In genomic region chr3:45064512-45065372, GRCh38 we compare ENCODE assay signal across 1 cellular context.
A peak's percentile ranks its signal among the peaks of the same experiment; 100 is the strongest.
TF ChIP-seq lines count a peak whose summit lies in the region.

No MANE protein-coding gene starts in this region.

TF ChIP-seq in SK-N-SH, 30 proteins besides CTCF, POLR2A, EP300 and RAD21 (continued from another document):
- no peak for TF ChIP-seq REST (IDR thresholded peaks at IDR 0.05; ENCODE audit: low read depth, low read length)
- no peak for TF ChIP-seq SMC3 (IDR thresholded peaks at IDR 0.05; ENCODE audit: low read depth, low read length)
- TF ChIP-seq CHD2 (IDR thresholded peaks at IDR 0.05; ENCODE audit: low read length, partially characterized antibody): no peak
- peak; percentile 84; the same call in 1 of the 2 replicates for TF ChIP-seq TEAD4 (IDR thresholded peaks at IDR 0.05; ENCODE audit: borderline replicate concordance, insufficient read depth)
- no peak for TF ChIP-seq SIN3A (IDR thresholded peaks at IDR 0.05; ENCODE audit: borderline replicate concordance, low read depth, low read length)
- no peak for TF ChIP-seq FOXJ3 (CRISPR knock-in tag; IDR thresholded peaks at IDR 0.05)
- TF ChIP-seq POLR2AphosphoS5 (IDR thresholded peaks at IDR 0.05; ENCODE audit: low read depth, low read length): no peak; the same call in 1 of the 2 replicates
- peak; percentile 94 for TF ChIP-seq NFIC (IDR thresholded peaks at IDR 0.05; ENCODE audit: borderline replicate concordance)
- TF ChIP-seq GABPA (IDR thresholded peaks at IDR 0.05; ENCODE audit: low read depth): no peak
- TF ChIP-seq FOSL2 (IDR thresholded peaks at IDR 0.05; ENCODE audit: borderline replicate concordance, low read depth): peak; percentile 78
- TF ChIP-seq RFX5 (IDR thresholded peaks at IDR 0.05; ENCODE audit: low read length): no peak
TF ChIP-seq in SK-N-SH: peak in this region for 13.
